In genomic region chr2:65277791-65278449, GRCh38 we compare ENCODE assay signal across 12 cellular contexts. TPM values are rescaled to one million over a fixed set of nuclear protein-coding genes. Genes with fewer than 3 reads are reported as not detected.
DNase-seq lines count a peak whose midpoint lies in the region; ATAC-seq and TF ChIP-seq lines count a peak whose summit lies in the region.
"Had no signal": no experiment of that assay in that cellular context is flagged by ENCODE, and none has a peak within 500 bp of the region (broad histone marks: within the 10 kb centered on the region; RNA-seq: fewer than 3 reads in every experiment).

No MANE protein-coding gene starts in this region.

- no peak overlapping the region for H3K27ac Mint-ChIP-seq in activated CD8-positive, alpha-beta T cell treated with anti-CD3 and anti-CD28 coated beads, Interleukin-2, amount 10 ng/mL, durations not matched to agents 7 days and 5 days
- H3K27ac Mint-ChIP-seq in activated T-helper 2 cell treated with anti-CD3 and anti-CD28 coated beads, Interferon-gamma antibody, Interleukin-2, Interleukin-4, amounts not matched to agents 10 μg/mL and 5 μg/mL and 100 μg/mL, durations not matched to agents 14 hours and 24 hours and 36 hours = no peak overlapping the region
- H3K27ac Mint-ChIP-seq: activated CD4-positive, alpha-beta memory T cell treated with anti-CD3 and anti-CD28 coated beads for 36 hours had no signal

- peaks cover 73% of the 10 kb centered on the region for H3K27me3 ChIP-seq in BLaER1
- no peaks in the 10 kb centered on the region for H3K27me3 ChIP-seq in left lung
- H3K27me3 ChIP-seq: tibial artery had no signal

- peaks cover 26% of the 10 kb centered on the region for H3K4me1 ChIP-seq in BLaER1
- peaks cover 24 to 34% of the 10 kb centered on the region in 2 donors for H3K4me1 ChIP-seq in left lung
- H3K4me1 ChIP-seq: tibial artery had no signal

- DNase-seq in LHCN-M2 (ENCODE audit: low read depth) = peak; percentile 57
- DNase-seq in activated CD8-positive, alpha-beta T cell treated with anti-CD3 and anti-CD28 coated beads, Interleukin-2, amount 10 ng/mL, durations not matched to agents 7 days and 5 days = peak; percentile 19
- DNase-seq in left lung = peak in 1 of 2 donors; percentile 65
- no peak for DNase-seq in activated T-helper 2 cell treated with anti-CD3 and anti-CD28 coated beads, Interferon-gamma antibody, Interleukin-2, Interleukin-4, amounts not matched to agents 10 μg/mL and 5 μg/mL and 100 μg/mL, durations not matched to agents 14 hours and 24 hours and 36 hours (ENCODE audit: low spot score)
- no peak for DNase-seq in DMS 273 (lab: John Stamatoyannopoulos, UW; ENCODE audit: unreplicated experiment)
- no peak for DNase-seq in RPMI8226
- DNase-seq: activated CD4-positive, alpha-beta memory T cell treated with anti-CD3 and anti-CD28 coated beads for 36 hours; NCI-H526 treated with DMSO at 0.1 percent for 48 hours; tibial artery had no signal

- TF ChIP-seq CTCF in left lung (IDR thresholded peaks at IDR 0.05) = no peak

- CTCF ChIA-PET in activated CD8-positive, alpha-beta T cell treated with anti-CD3 and anti-CD28 coated beads, Interleukin-2, amount 10 ng/mL, durations not matched to agents 7 days and 5 days (lab: Charles Lee) = interaction anchor here (0.8 to 4.0 kb wide), 4 partner anchors 13 to 296 kb away, joined by 3 to 14 read pairs (median 3); partner anchors contain the start of gene ACTR2

- H3K9me3 ChIP-seq in BLaER1 (no peaks in the 10 kb centered on the region), left lung (no peaks in the 10 kb centered on the region)
- H3K9me3 ChIP-seq: tibial artery had no signal

- no peak overlapping the region for H3K4me3 ChIP-seq in BLaER1
- no peak overlapping the region for H3K4me3 ChIP-seq in left lung
- H3K4me3 ChIP-seq: tibial artery had no signal

- intact Hi-C loops in left lung (cut with DNase I) = loop anchor here in 1 of 2 donors (10.0 kb wide), 1 partner anchor 157 kb away; the partner anchor contains the start of gene SPRED2
- intact Hi-C loops in activated T-helper 2 cell treated with anti-CD3 and anti-CD28 coated beads, Interferon-gamma antibody, Interleukin-2, Interleukin-4, amounts not matched to agents 10 μg/mL and 5 μg/mL and 100 μg/mL, durations not matched to agents 14 hours and 24 hours and 36 hours (cut with micrococcal nuclease) = no loop called here

- peaks cover 15% of the 10 kb centered on the region for H3K4me1 Mint-ChIP-seq in activated CD8-positive, alpha-beta T cell treated with anti-CD3 and anti-CD28 coated beads, Interleukin-2, amount 10 ng/mL, durations not matched to agents 7 days and 5 days (ENCODE audit: low read depth)
- peaks cover 11% of the 10 kb centered on the region for H3K4me1 Mint-ChIP-seq in activated T-helper 2 cell treated with anti-CD3 and anti-CD28 coated beads, Interferon-gamma antibody, Interleukin-2, Interleukin-4, amounts not matched to agents 10 μg/mL and 5 μg/mL and 100 μg/mL, durations not matched to agents 14 hours and 24 hours and 36 hours (ENCODE audit: low read depth)

- POLR2A ChIA-PET in activated CD8-positive, alpha-beta T cell treated with anti-CD3 and anti-CD28 coated beads, Interleukin-2, amount 10 ng/mL, durations not matched to agents 7 days and 5 days (lab: Charles Lee) = interaction anchor here (1.2 kb wide), 1 partner anchor 20 kb away, joined by 3 read pairs; no protein-coding TSS in a partner anchor

- peaks cover 14% of the 10 kb centered on the region for H3K36me3 Mint-ChIP-seq in activated CD8-positive, alpha-beta T cell treated with anti-CD3 and anti-CD28 coated beads, Interleukin-2, amount 10 ng/mL, durations not matched to agents 7 days and 5 days (ENCODE audit: low read depth)
- H3K36me3 Mint-ChIP-seq in activated T-helper 2 cell treated with anti-CD3 and anti-CD28 coated beads, Interferon-gamma antibody, Interleukin-2, Interleukin-4, amounts not matched to agents 10 μg/mL and 5 μg/mL and 100 μg/mL, durations not matched to agents 14 hours and 24 hours and 36 hours (ENCODE audit: low read depth) = peaks cover 9% of the 10 kb centered on the region
- H3K36me3 Mint-ChIP-seq: activated naive CD4-positive, alpha-beta T cell treated with anti-CD3 and anti-CD28 coated beads, Interleukin-2, amount 50 U/mL, for 72 hours had no signal

- no peak for ATAC-seq in activated CD8-positive, alpha-beta T cell treated with anti-CD3 and anti-CD28 coated beads, Interleukin-2, amount 10 ng/mL, durations not matched to agents 7 days and 5 days
- ATAC-seq in left lung (peak; percentile 75), GM21529 (IDR thresholded peaks at IDR 0.05; ENCODE audit: unreplicated experiment) (no peak)

- peaks cover 2% of the 10 kb centered on the region for H3K27me3 Mint-ChIP-seq in activated CD8-positive, alpha-beta T cell treated with anti-CD3 and anti-CD28 coated beads, Interleukin-2, amount 10 ng/mL, durations not matched to agents 7 days and 5 days (ENCODE audit: low read depth)
- H3K27me3 Mint-ChIP-seq in activated T-helper 2 cell treated with anti-CD3 and anti-CD28 coated beads, Interferon-gamma antibody, Interleukin-2, Interleukin-4, amounts not matched to agents 10 μg/mL and 5 μg/mL and 100 μg/mL, durations not matched to agents 14 hours and 24 hours and 36 hours (ENCODE audit: low read depth) = peaks cover 5% of the 10 kb centered on the region
- H3K27me3 Mint-ChIP-seq: activated CD4-positive, alpha-beta memory T cell treated with anti-CD3 and anti-CD28 coated beads for 36 hours had no signal

- H3K9me3 Mint-ChIP-seq in activated CD8-positive, alpha-beta T cell treated with anti-CD3 and anti-CD28 coated beads, Interleukin-2, amount 10 ng/mL, durations not matched to agents 7 days and 5 days (ENCODE audit: insufficient read depth) = no peaks in the 10 kb centered on the region
- no peaks in the 10 kb centered on the region for H3K9me3 Mint-ChIP-seq in activated T-helper 2 cell treated with anti-CD3 and anti-CD28 coated beads, Interferon-gamma antibody, Interleukin-2, Interleukin-4, amounts not matched to agents 10 μg/mL and 5 μg/mL and 100 μg/mL, durations not matched to agents 14 hours and 24 hours and 36 hours
- H3K9me3 Mint-ChIP-seq: activated CD4-positive, alpha-beta memory T cell treated with anti-CD3 and anti-CD28 coated beads for 36 hours; activated naive CD4-positive, alpha-beta T cell treated with anti-CD3 and anti-CD28 coated beads, Interleukin-2, amount 50 U/mL, for 72 hours had no signal

- peak overlapping the region; percentile 57 for H3K4me2 ChIP-seq in BLaER1

- no peak overlapping the region for H3K9ac ChIP-seq in BLaER1

- H4K20me1 ChIP-seq in BLaER1 = peaks cover 83% of the 10 kb centered on the region

- H3K36me3 ChIP-seq in BLaER1 = peaks cover 8% of the 10 kb centered on the region; the same call in 1 of the 2 replicates
- H3K36me3 ChIP-seq in left lung = peaks cover 0 to 19% of the 10 kb centered on the region in 2 donors

- H3K4me3 Mint-ChIP-seq in activated CD8-positive, alpha-beta T cell treated with anti-CD3 and anti-CD28 coated beads, Interleukin-2, amount 10 ng/mL, durations not matched to agents 7 days and 5 days = no peak overlapping the region
- H3K4me3 Mint-ChIP-seq in activated T-helper 2 cell treated with anti-CD3 and anti-CD28 coated beads, Interferon-gamma antibody, Interleukin-2, Interleukin-4, amounts not matched to agents 10 μg/mL and 5 μg/mL and 100 μg/mL, durations not matched to agents 14 hours and 24 hours and 36 hours (ENCODE audit: low read depth) = no peak overlapping the region
- H3K4me3 Mint-ChIP-seq: activated CD4-positive, alpha-beta memory T cell treated with anti-CD3 and anti-CD28 coated beads for 36 hours had no signal

- H3K27ac ChIP-seq in BLaER1 (no peak overlapping the region), left lung (peak overlapping the region; percentile 48 to 71)
- H3K27ac ChIP-seq: tibial artery had no signal

RNA-seq across cellular contexts. Expression of gene ACTR2, which starts 50.3 kb away (rescaled TPM):
- total RNA-seq in LHCN-M2 (2014; rRNA removed) = 93.4 and 117 TPM in 2 replicates
- 166 TPM for polyA plus RNA-seq in LHCN-M2 (2012)
- 100 to 1,000 TPM; 478 to 493 TPM for total RNA-seq in activated CD8-positive, alpha-beta T cell treated with anti-CD3 and anti-CD28 coated beads, Interleukin-2, amount 10 ng/mL, durations not matched to agents 7 days and 5 days
- total RNA-seq in left lung = 100 to 1,000 TPM; 231 to 314 TPM
- total RNA-seq in activated T-helper 2 cell treated with anti-CD3 and anti-CD28 coated beads, Interferon-gamma antibody, Interleukin-2, Interleukin-4, amounts not matched to agents 10 μg/mL and 5 μg/mL and 100 μg/mL, durations not matched to agents 14 hours and 24 hours and 36 hours = 339 and 350 TPM in 2 replicates

Comparison
In these comparisons a context has a peak if more than half of its experiments do, and no peak if none do; other contexts are left out.
1. DNase-seq: peak in LHCN-M2 (single experiment) and activated CD8-positive, alpha-beta T cell treated with anti-CD3 and anti-CD28 coated beads, Interleukin-2, amount 10 ng/mL, durations not matched to agents 7 days and 5 days (single experiment); none in activated T-helper 2 cell treated with anti-CD3 and anti-CD28 coated beads, Interferon-gamma antibody, Interleukin-2, Interleukin-4, amounts not matched to agents 10 μg/mL and 5 μg/mL and 100 μg/mL, durations not matched to agents 14 hours and 24 hours and 36 hours (single experiment), DMS 273 (single experiment) and RPMI8226 (single experiment).